Comparison of ENCODE assay signal across 3 cellular contexts in the genomic region with DNA sequence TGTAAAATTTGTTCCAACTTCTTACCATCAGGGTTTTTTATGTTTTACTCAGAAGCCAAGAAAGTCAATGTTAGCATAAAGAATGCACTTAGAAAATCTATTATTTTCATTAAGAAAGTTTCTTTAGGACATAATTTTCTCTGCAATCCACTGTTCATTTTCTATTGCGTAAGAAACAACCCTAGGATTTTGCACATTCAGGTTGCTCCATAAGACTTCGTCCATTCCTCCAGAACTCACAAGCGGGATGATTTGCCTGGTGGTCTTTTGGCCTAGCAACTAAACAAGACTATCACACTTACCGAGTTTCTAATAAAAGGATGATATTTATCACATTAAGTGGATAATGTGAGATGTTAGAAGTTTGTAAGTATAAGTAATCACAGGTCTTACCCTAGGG.
TF ChIP-seq lines count a peak whose summit lies in the region.

No MANE protein-coding gene starts in this region.

TF ChIP-seq in HepG2, 621 proteins besides CTCF, POLR2A, EP300 and RAD21:
- TF ChIP-seq CEBPB (IDR thresholded peaks at IDR 0.05; ENCODE audit: borderline replicate concordance, low read depth, low read length) = peak; percentile 33; the same call in 1 of the 2 replicates
- TF ChIP-seq NCOR1 (IDR thresholded peaks at IDR 0.05; ENCODE audit: borderline replicate concordance, low read length) = no peak
- TF ChIP-seq PTBP1 (IDR thresholded peaks at IDR 0.05; ENCODE audit: low read depth, low read length, poor library complexity, severe bottlenecking) = no peak
- no peak for TF ChIP-seq UBTF (CRISPR knock-in tag; IDR thresholded peaks at IDR 0.05)

TF ChIP-seq in IMR-90, 13 proteins besides CTCF, POLR2A, EP300 and RAD21:
- TF ChIP-seq MXI1 (IDR thresholded peaks at IDR 0.05; ENCODE audit: borderline replicate concordance, low read depth, low read length) = no peak
- peak; percentile 77 for TF ChIP-seq CEBPB (IDR thresholded peaks at IDR 0.05; ENCODE audit: low read depth, low read length)

TF ChIP-seq in K562, 482 proteins besides CTCF, POLR2A, EP300 and RAD21:
- TF ChIP-seq EP400 (IDR thresholded peaks at IDR 0.05) (no peak), CEBPG (CRISPR knock-in tag; IDR thresholded peaks at IDR 0.05) (no peak), CEBPG (tag; conservative IDR thresholded peaks at IDR 0.05 in 1 of 2, IDR thresholded peaks at IDR 0.05 in 1 of 2) (peak in 1 of 2 experiments; percentile 31; a peak in 1 of 4 replicates), HDAC6 (IDR thresholded peaks at IDR 0.05; ENCODE audit: low read depth, low read length) (no peak), BHLHE40 (IDR thresholded peaks at IDR 0.05; ENCODE audit: low read length) (no peak), ZNF140 (CRISPR knock-in tag; IDR thresholded peaks at IDR 0.05) (no peak), HMBOX1 (IDR thresholded peaks at IDR 0.05) (no peak), CEBPB (tag; IDR thresholded peaks at IDR 0.05) (0 out of 2 replicates have a peak, but pooled peaks have one; percentile 40), POLR2AphosphoS5 (IDR thresholded peaks at IDR 0.05; ENCODE audit: control insufficient read depth, insufficient read depth, low read depth, low read length) (no peak)
- TF ChIP-seq, protein P1, sequence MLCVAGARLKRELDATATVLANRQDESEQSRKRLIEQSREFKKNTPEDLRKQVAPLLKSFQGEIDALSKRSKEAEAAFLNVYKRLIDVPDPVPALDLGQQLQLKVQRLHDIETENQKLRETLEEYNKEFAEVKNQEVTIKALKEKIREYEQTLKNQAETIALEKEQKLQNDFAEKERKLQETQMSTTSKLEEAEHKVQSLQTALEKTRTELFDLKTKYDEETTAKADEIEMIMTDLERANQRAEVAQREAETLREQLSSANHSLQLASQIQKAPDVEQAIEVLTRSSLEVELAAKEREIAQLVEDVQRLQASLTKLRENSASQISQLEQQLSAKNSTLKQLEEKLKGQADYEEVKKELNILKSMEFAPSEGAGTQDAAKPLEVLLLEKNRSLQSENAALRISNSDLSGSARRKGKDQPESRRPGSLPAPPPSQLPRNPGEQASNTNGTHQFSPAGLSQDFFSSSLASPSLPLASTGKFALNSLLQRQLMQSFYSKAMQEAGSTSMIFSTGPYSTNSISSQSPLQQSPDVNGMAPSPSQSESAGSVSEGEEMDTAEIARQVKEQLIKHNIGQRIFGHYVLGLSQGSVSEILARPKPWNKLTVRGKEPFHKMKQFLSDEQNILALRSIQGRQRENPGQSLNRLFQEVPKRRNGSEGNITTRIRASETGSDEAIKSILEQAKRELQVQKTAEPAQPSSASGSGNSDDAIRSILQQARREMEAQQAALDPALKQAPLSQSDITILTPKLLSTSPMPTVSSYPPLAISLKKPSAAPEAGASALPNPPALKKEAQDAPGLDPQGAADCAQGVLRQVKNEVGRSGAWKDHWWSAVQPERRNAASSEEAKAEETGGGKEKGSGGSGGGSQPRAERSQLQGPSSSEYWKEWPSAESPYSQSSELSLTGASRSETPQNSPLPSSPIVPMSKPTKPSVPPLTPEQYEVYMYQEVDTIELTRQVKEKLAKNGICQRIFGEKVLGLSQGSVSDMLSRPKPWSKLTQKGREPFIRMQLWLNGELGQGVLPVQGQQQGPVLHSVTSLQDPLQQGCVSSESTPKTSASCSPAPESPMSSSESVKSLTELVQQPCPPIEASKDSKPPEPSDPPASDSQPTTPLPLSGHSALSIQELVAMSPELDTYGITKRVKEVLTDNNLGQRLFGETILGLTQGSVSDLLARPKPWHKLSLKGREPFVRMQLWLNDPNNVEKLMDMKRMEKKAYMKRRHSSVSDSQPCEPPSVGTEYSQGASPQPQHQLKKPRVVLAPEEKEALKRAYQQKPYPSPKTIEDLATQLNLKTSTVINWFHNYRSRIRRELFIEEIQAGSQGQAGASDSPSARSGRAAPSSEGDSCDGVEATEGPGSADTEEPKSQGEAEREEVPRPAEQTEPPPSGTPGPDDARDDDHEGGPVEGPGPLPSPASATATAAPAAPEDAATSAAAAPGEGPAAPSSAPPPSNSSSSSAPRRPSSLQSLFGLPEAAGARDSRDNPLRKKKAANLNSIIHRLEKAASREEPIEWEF (CRISPR knock-in tag; IDR thresholded peaks at IDR 0.05) = no peak
